21 cellular contexts compared by ENCODE assay signal in the genomic region with DNA sequence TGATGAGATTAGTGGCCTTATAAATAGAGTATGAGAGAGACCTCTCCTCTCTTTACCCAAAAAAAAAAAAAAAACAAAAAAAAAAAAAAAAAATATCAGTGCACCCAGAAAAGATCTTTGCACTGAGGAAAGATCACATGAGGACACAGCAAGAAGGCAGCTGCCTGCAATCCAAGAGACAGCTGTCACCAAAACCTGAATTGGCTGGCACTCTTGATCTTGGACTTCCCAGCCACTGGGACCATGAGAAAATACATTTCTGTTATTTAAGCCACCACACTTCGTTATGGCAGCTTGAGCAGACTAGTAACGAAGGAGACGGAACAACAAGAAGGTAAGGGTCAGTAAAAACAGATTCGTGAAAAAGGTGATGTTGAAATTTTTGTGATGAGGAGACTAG. TPM values are rescaled to one million over a fixed set of nuclear protein-coding genes. Genes with fewer than 3 reads are reported as not detected.
DNase-seq lines count a peak whose midpoint lies in the region; ATAC-seq and TF ChIP-seq lines count a peak whose summit lies in the region.
"Had no signal": no experiment of that assay in that cellular context is flagged by ENCODE, and none has a peak within 500 bp of the region (broad histone marks: within the 10 kb centered on the region; RNA-seq: fewer than 3 reads in every experiment).

No MANE protein-coding gene starts in this region.

- peak overlapping the region; percentile 24; the same call in 1 of the 2 replicates for H3K4me3 ChIP-seq in BLaER1
- H3K4me3 ChIP-seq in DND-41 (ENCODE audit: low read depth in 1 of 2, low read length in 2 of 2): peak overlapping the region in 1 of 2 experiments; percentile 49; a peak in 2 of 4 replicates
- no peak overlapping the region for H3K4me3 ChIP-seq in OCI-LY3 (ENCODE audit: low read length)
- H3K4me3 ChIP-seq in right lobe of liver: peak overlapping the region in 2 of 3 donors; percentile 1 to 31
- H3K4me3 ChIP-seq in coronary artery: no peak overlapping the region

- intact Hi-C loops in right lobe of liver (cut with DNase I): no loop called here
- intact Hi-C loops in posterior cingulate gyrus (cut with DNase I): no loop called here

- peak overlapping the region; percentile 13; the same call in 1 of the 2 replicates for H3K27ac ChIP-seq in BLaER1
- H3K27ac ChIP-seq in DND-41 (ENCODE audit: low read length): peak overlapping the region; percentile 72
- no peak overlapping the region for H3K27ac ChIP-seq in OCI-LY3 (ENCODE audit: low read length)
- peak overlapping the region in 2 of 3 donors; percentile 25 to 34 for H3K27ac ChIP-seq in right lobe of liver
- no peak overlapping the region for H3K27ac ChIP-seq in coronary artery

- H3K36me3 Mint-ChIP-seq in T-helper 2 cell treated with Interferon-gamma antibody and Interleukin-4, amounts not matched to agents 5 μg/mL and 100 μg/mL, for 36 hours (ENCODE audit: low read depth): no peaks in the 10 kb centered on the region
- H3K36me3 Mint-ChIP-seq: stimulated activated naive B cell treated with anti-CD40 and anti-IgM and Interleukin-4, amounts not matched to agents 10 μg/mL and 1 μg/mL and 100 μg/mL, for 72 hours; WTC11 had no signal

- H3K9ac ChIP-seq in BLaER1 (no peak overlapping the region), DND-41 (ENCODE audit: low read depth, low read length) (peak overlapping the region; percentile 36), OCI-LY3 (ENCODE audit: low read length) (no peak overlapping the region)

- no peak overlapping the region for H3K4me3 Mint-ChIP-seq in T-helper 2 cell treated with Interferon-gamma antibody and Interleukin-4, amounts not matched to agents 5 μg/mL and 100 μg/mL, for 36 hours
- H3K4me3 Mint-ChIP-seq: activated CD4-positive, alpha-beta memory T cell treated with anti-CD3 and anti-CD28 coated beads for 36 hours; activated naive CD8-positive, alpha-beta T cell; stimulated activated naive B cell treated with anti-CD40 and anti-IgM and Interleukin-4, amounts not matched to agents 10 μg/mL and 1 μg/mL and 100 μg/mL, for 72 hours; WTC11 had no signal

- H2AFZ ChIP-seq in DND-41 (ENCODE audit: low read depth, low read length) (peak overlapping the region; percentile 67), OCI-LY3 (ENCODE audit: low read depth, low read length) (no peak overlapping the region)

- 83% methylated on average over 4 of the region's 4 CpGs for WGBS in right lobe of liver (ENCODE audit: insufficient coverage, low coverage, low lambda C conversion rate, missing lambda C conversion rate)

- H3K36me3 ChIP-seq in BLaER1: no peaks in the 10 kb centered on the region
- H3K36me3 ChIP-seq in DND-41 (ENCODE audit: insufficient read depth, low read length): no peaks in the 10 kb centered on the region
- H3K36me3 ChIP-seq in OCI-LY3 (replicated peaks; ENCODE audit: low read depth, low read length): peaks cover 4% of the 10 kb centered on the region
- no peaks in the 10 kb centered on the region for H3K36me3 ChIP-seq in right lobe of liver
- H3K36me3 ChIP-seq: heart right ventricle had no signal

- H3K79me2 ChIP-seq in DND-41 (ENCODE audit: insufficient read depth, low read length) (no peaks in the 10 kb centered on the region), OCI-LY3 (ENCODE audit: low read length) (no peaks in the 10 kb centered on the region)

- DNase-seq in DND-41: peak; percentile 20
- no peak for DNase-seq in right lobe of liver
- DNase-seq in coronary artery (ENCODE audit: low spot score): no peak
- DNase-seq in T-helper 2 cell treated with Interferon-gamma antibody and Interleukin-4, amounts not matched to agents 5 μg/mL and 100 μg/mL, for 36 hours (ENCODE audit: low spot score): no peak
- no peak for DNase-seq in posterior cingulate gyrus
- DNase-seq: effector CD4-positive, alpha-beta T cell; H7; heart right ventricle; NCI-H1092 treated with DMSO at 0.1 percent for 48 hours; NCI-H187 treated with DMSO at 0.1 percent for 48 hours; occipital lobe; stimulated activated CD4-positive, alpha-beta T cell treated with anti-CD3 and anti-CD28 coated beads, Interleukin-4, amount 100 ng/mL, for 1 hour; T-helper 9 cell had no signal

- peaks cover 12% of the 10 kb centered on the region for H3K9me3 Mint-ChIP-seq in T-helper 2 cell treated with Interferon-gamma antibody and Interleukin-4, amounts not matched to agents 5 μg/mL and 100 μg/mL, for 36 hours

- H3K9me3 ChIP-seq in BLaER1 (0 out of 2 replicates have a peak, but pooled peaks cover 4% of the 10 kb centered on the region), DND-41 (ENCODE audit: insufficient read depth, low read length, severe bottlenecking) (no peaks in the 10 kb centered on the region), OCI-LY3 (ENCODE audit: insufficient read depth, low read length) (no peaks in the 10 kb centered on the region), right lobe of liver (no peaks in the 10 kb centered on the region)

- H3K4me1 ChIP-seq in BLaER1 (peaks cover 14% of the 10 kb centered on the region), DND-41 (ENCODE audit: insufficient read depth, low read length) (peaks cover 24% of the 10 kb centered on the region), OCI-LY3 (ENCODE audit: low read length) (peaks cover 30% of the 10 kb centered on the region), right lobe of liver (no peaks in the 10 kb centered on the region)

- no peak for TF ChIP-seq POLR2A in right lobe of liver (IDR thresholded peaks at IDR 0.05)

- H3K27ac Mint-ChIP-seq in T-helper 2 cell treated with Interferon-gamma antibody and Interleukin-4, amounts not matched to agents 5 μg/mL and 100 μg/mL, for 36 hours: no peak overlapping the region
- H3K27ac Mint-ChIP-seq: activated CD4-positive, alpha-beta memory T cell treated with anti-CD3 and anti-CD28 coated beads for 36 hours; activated naive CD8-positive, alpha-beta T cell; naive thymus-derived CD8-positive, alpha-beta T cell; stimulated activated naive B cell treated with anti-CD40 and anti-IgM and Interleukin-4, amounts not matched to agents 10 μg/mL and 1 μg/mL and 100 μg/mL, for 72 hours; WTC11 had no signal

- H4K20me1 ChIP-seq in BLaER1: no peaks in the 10 kb centered on the region
- H4K20me1 ChIP-seq in DND-41 (ENCODE audit: insufficient read depth, low read length): no peaks in the 10 kb centered on the region
- H4K20me1 ChIP-seq in OCI-LY3 (ENCODE audit: insufficient read depth, low read length): no peaks in the 10 kb centered on the region

- H3K4me2 ChIP-seq in BLaER1 (peak overlapping the region; percentile 62), DND-41 (ENCODE audit: insufficient read depth, low read length) (peak overlapping the region; percentile 59), OCI-LY3 (ENCODE audit: low read length) (peak overlapping the region; percentile 61)

- no peak; the same call in 2 of the 3 replicates for ATAC-seq in DND-41 (ENCODE audit: insufficient read depth, low read depth)
- ATAC-seq in right lobe of liver: peak in 2 of 4 donors; percentile 21 to 23
- ATAC-seq in HG02884 (IDR thresholded peaks at IDR 0.05; ENCODE audit: unreplicated experiment): no peak
- ATAC-seq: WTC11 had no signal

- no peaks in the 10 kb centered on the region for H3K27me3 ChIP-seq in BLaER1
- H3K27me3 ChIP-seq in DND-41 (ENCODE audit: insufficient read depth, low read length, poor library complexity): no peaks in the 10 kb centered on the region
- peaks cover 24% of the 10 kb centered on the region for H3K27me3 ChIP-seq in OCI-LY3 (ENCODE audit: low read depth, low read length)
- H3K27me3 ChIP-seq in right lobe of liver: no peaks in the 10 kb centered on the region
- H3K27me3 ChIP-seq: heart right ventricle had no signal

- peaks cover 10% of the 10 kb centered on the region for H3K4me1 Mint-ChIP-seq in T-helper 2 cell treated with Interferon-gamma antibody and Interleukin-4, amounts not matched to agents 5 μg/mL and 100 μg/mL, for 36 hours (ENCODE audit: low read depth)
- H3K4me1 Mint-ChIP-seq: stimulated activated naive B cell treated with anti-CD40 and anti-IgM and Interleukin-4, amounts not matched to agents 10 μg/mL and 1 μg/mL and 100 μg/mL, for 72 hours; WTC11 had no signal

- H3K27me3 Mint-ChIP-seq in T-helper 2 cell treated with Interferon-gamma antibody and Interleukin-4, amounts not matched to agents 5 μg/mL and 100 μg/mL, for 36 hours (ENCODE audit: low read depth): peaks cover 12% of the 10 kb centered on the region
- H3K27me3 Mint-ChIP-seq: activated CD4-positive, alpha-beta memory T cell treated with anti-CD3 and anti-CD28 coated beads for 36 hours; activated naive CD8-positive, alpha-beta T cell; naive thymus-derived CD8-positive, alpha-beta T cell; stimulated activated naive B cell treated with anti-CD40 and anti-IgM and Interleukin-4, amounts not matched to agents 10 μg/mL and 1 μg/mL and 100 μg/mL, for 72 hours had no signal

- TF ChIP-seq CTCF in DND-41 (IDR thresholded peaks at IDR 0.05; ENCODE audit: borderline replicate concordance, extremely low read depth, low read length, poor library complexity, severe bottlenecking): no peak
- no peak for TF ChIP-seq CTCF in OCI-LY3 (IDR thresholded peaks at IDR 0.05; ENCODE audit: low read depth, low read length)
- TF ChIP-seq CTCF in right lobe of liver (IDR thresholded peaks at IDR 0.05): no peak
- TF ChIP-seq CTCF in coronary artery (IDR thresholded peaks at IDR 0.05): no peak

RNA-seq across cellular contexts. Expression of gene TMEM106B, which starts 47.0 kb away (rescaled TPM):
- 10 to 100 TPM; 26.9 to 64.5 (median 31.7) TPM for total RNA-seq in right lobe of liver

Comparison
In these comparisons a context has a peak if more than half of its experiments do, and no peak if none do; other contexts are left out.
1. H3K27ac ChIP-seq: peak in BLaER1 (single experiment), DND-41 (single experiment) and right lobe of liver (2 of 3); none in OCI-LY3 (single experiment) and coronary artery (0 of 2).
2. H3K4me3 ChIP-seq: peak in BLaER1 (single experiment) and right lobe of liver (2 of 3); none in OCI-LY3 (single experiment) and coronary artery (single experiment).
3. Peak in every context shown above with its lines, with median percentiles within 50 percentile points of each other: H3K4me2 ChIP-seq.